ENCODE assay signal across 8 cellular contexts in genomic region chr1:89310505-89310904, GRCh38. TPM values are rescaled to one million over a fixed set of nuclear protein-coding genes. Genes with fewer than 3 reads are reported as not detected.
DNase-seq lines count a peak whose midpoint lies in the region; ATAC-seq and TF ChIP-seq lines count a peak whose summit lies in the region.

No MANE protein-coding gene starts in this region.

- intact Hi-C loops in heart left ventricle (cut with DNase I), result loop anchor here in 2 of 10 donors (5.0 kb wide), 1 partner anchor 113 kb away; the partner anchor contains the start of gene GBP4 (in 2 of the 2)
- intact Hi-C loops in cardiac septum (cut with DNase I), result loop anchor here (5.0 kb wide), 1 partner anchor 48 kb away; no protein-coding TSS in a partner anchor

- H3K9ac ChIP-seq in mucosa of rectum (ENCODE audit: low read depth in 1 of 2, low read length in 2 of 2), result no peak overlapping the region

- no peak for TF ChIP-seq POLR2A in heart left ventricle (IDR thresholded peaks at IDR 0.05)

- H3K4me3 ChIP-seq in heart left ventricle, result peak overlapping the region in 5 of 12 donors; percentile 4 to 28 (median 11)
- H3K4me3 ChIP-seq in mucosa of rectum (ENCODE audit: low read length in 2 of 2), result peak overlapping the region in 1 of 2 donors; percentile 46

- H3K4me1 ChIP-seq in heart left ventricle, result peaks cover 0 to 38% (median 26%) of the 10 kb centered on the region in 12 donors
- H3K4me1 ChIP-seq in mucosa of rectum (ENCODE audit: control insufficient read depth in 2 of 2, insufficient read depth in 2 of 2, low read length in 2 of 2), result peaks cover 0 to 5% of the 10 kb centered on the region in 2 donors

- H3K4me1 Mint-ChIP-seq in activated naive CD8-positive, alpha-beta T cell treated with anti-CD3 and anti-CD28 coated beads, Interleukin-2, amount 50 U/mL, for 24 hours, result peaks cover 43% of the 10 kb centered on the region

- ATAC-seq in heart left ventricle (peak; percentile 31 to 80 (median 56)), HG03135 (IDR thresholded peaks at IDR 0.05; ENCODE audit: unreplicated experiment) (peak; percentile 92)
- ATAC-seq in activated naive CD8-positive, alpha-beta T cell treated with anti-CD3 and anti-CD28 coated beads, Interleukin-2, amount 50 U/mL, for 24 hours, result peak; percentile 69

- no peak for TF ChIP-seq CTCF in heart left ventricle (IDR thresholded peaks at IDR 0.05)

- H3K27ac Mint-ChIP-seq in activated naive CD8-positive, alpha-beta T cell treated with anti-CD3 and anti-CD28 coated beads, Interleukin-2, amount 50 U/mL, for 24 hours, result peak overlapping the region; percentile 87

- peaks cover 35% of the 10 kb centered on the region for H3K9me3 Mint-ChIP-seq in activated naive CD8-positive, alpha-beta T cell treated with anti-CD3 and anti-CD28 coated beads, Interleukin-2, amount 50 U/mL, for 24 hours

- no peak for DNase-seq in heart left ventricle
- DNase-seq in cardiac septum (ENCODE audit: low spot score), result no peak
- DNase-seq in activated naive CD8-positive, alpha-beta T cell treated with anti-CD3 and anti-CD28 coated beads, Interleukin-2, amount 50 U/mL, for 24 hours, result no peak
- no peak for DNase-seq in NCI-H510A treated with DMSO at 0.1 percent for 48 hours (lab: John Stamatoyannopoulos, UW)
- DNase-seq in superior temporal gyrus (ENCODE audit: extremely low spot score), result no peak
- DNase-seq in NCI-H1694 treated with DMSO at 0.1 percent for 48 hours (lab: John Stamatoyannopoulos, UW), result no peak

- peak overlapping the region; percentile 20 for H3K4me3 Mint-ChIP-seq in activated naive CD8-positive, alpha-beta T cell treated with anti-CD3 and anti-CD28 coated beads, Interleukin-2, amount 50 U/mL, for 24 hours

- no peaks in the 10 kb centered on the region for H3K27me3 Mint-ChIP-seq in activated naive CD8-positive, alpha-beta T cell treated with anti-CD3 and anti-CD28 coated beads, Interleukin-2, amount 50 U/mL, for 24 hours

- H3K36me3 ChIP-seq in heart left ventricle (no peaks in the 10 kb centered on the region), mucosa of rectum (ENCODE audit: control insufficient read depth in 2 of 2, insufficient read depth in 2 of 2, low read length in 2 of 2) (no peaks in the 10 kb centered on the region)

- H3K9me3 ChIP-seq in heart left ventricle (peaks cover 0 to 16% (median 0%) of the 10 kb centered on the region in 12 donors), mucosa of rectum (ENCODE audit: control insufficient read depth in 2 of 2, low read length in 2 of 2) (no peaks in the 10 kb centered on the region)

- H3K27me3 ChIP-seq in heart left ventricle, result no peaks in the 10 kb centered on the region
- H3K27me3 ChIP-seq in mucosa of rectum (ENCODE audit: control insufficient read depth in 2 of 2, insufficient read depth in 2 of 2, low read length in 2 of 2), result no peaks in the 10 kb centered on the region

- H3K36me3 Mint-ChIP-seq in activated naive CD8-positive, alpha-beta T cell treated with anti-CD3 and anti-CD28 coated beads, Interleukin-2, amount 50 U/mL, for 24 hours (ENCODE audit: low read depth), result peaks cover 11% of the 10 kb centered on the region

- H3K27ac ChIP-seq in heart left ventricle (peak overlapping the region; percentile 43 to 91 (median 72)), mucosa of rectum (ENCODE audit: low read depth in 2 of 2, low read length in 2 of 2) (peak overlapping the region; percentile 40 to 45)

- 28 to 40% (median 33%) methylated on average over 1 of the region's 1 CpG for WGBS in heart left ventricle, 4 donors

RNA-seq across cellular contexts. Expression of gene GBP5, which starts 37.8 kb away (rescaled TPM):
- total RNA-seq in heart left ventricle (10 to 100 TPM in 2 of 9 donors, 1 to 10 TPM in 1, under 1 TPM in 6; 0.07 to 71.2 (median 0.72) TPM), cardiac septum (0.94 TPM)
- under 1 TPM; 0.27 to 0.36 TPM for polyA plus RNA-seq in heart left ventricle

RNA-seq across cellular contexts. Expression of gene GBP6, which starts 53.4 kb away (rescaled TPM):
- total RNA-seq in heart left ventricle, result under 1 TPM in 5 of 9 donors, not detected in 4; 0.09 to 0.67 (median 0.16) TPM
- under 1 TPM in 1 of 2 donors, not detected in 1; 0.03 TPM for polyA plus RNA-seq in heart left ventricle
- not detected for total RNA-seq in cardiac septum
